20 cellular contexts compared by ENCODE assay signal in the genomic region with DNA sequence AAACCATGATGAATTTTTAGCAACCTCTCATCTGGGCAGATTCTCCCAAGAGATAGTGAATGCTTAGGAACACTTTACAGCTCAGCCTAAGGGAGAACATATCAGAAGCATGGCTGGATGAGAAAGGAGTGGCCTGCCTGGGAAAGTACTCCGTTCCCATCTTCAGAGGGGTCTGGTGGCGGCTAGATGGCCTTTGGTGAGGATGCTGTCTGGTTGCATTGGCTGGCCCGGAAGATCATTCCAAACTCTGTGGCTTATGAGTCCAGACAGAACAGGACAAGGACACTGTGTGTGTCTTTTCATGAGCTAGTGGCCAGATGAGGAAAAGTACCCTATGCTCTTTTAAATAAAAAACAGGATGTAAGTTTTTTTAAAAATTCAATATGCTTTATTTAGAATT. TPM values are rescaled to one million over a fixed set of nuclear protein-coding genes. Genes with fewer than 3 reads are reported as not detected.
DNase-seq lines count a peak whose midpoint lies in the region; ATAC-seq and TF ChIP-seq lines count a peak whose summit lies in the region.
"Had no signal": no experiment of that assay in that cellular context is flagged by ENCODE, and none has a peak within 500 bp of the region (broad histone marks: within the 10 kb centered on the region; RNA-seq: fewer than 3 reads in every experiment).

No MANE protein-coding gene starts in this region.

- CTCF ChIA-PET in activated CD4-positive, alpha-beta T cell treated with anti-CD3 and anti-CD28 coated beads, Interleukin-2, amount 10 ng/mL, durations not matched to agents 7 days and 5 days (lab: Charles Lee): interaction anchor here (1.0 to 1.8 kb wide), 3 partner anchors 10 to 15 kb away, joined by 3 to 5 read pairs (median 4); no protein-coding TSS in a partner anchor

- ATAC-seq in sciatic nerve (peak; percentile 28), GM19463 (IDR thresholded peaks at IDR 0.05; ENCODE audit: unreplicated experiment) (no peak)
- ATAC-seq: natural killer cell had no signal

- H3K4me3 Mint-ChIP-seq in activated CD4-positive, alpha-beta T cell treated with anti-CD3 and anti-CD28 coated beads, Interleukin-2, amount 10 ng/mL, durations not matched to agents 7 days and 5 days: no peak overlapping the region
- H3K4me3 Mint-ChIP-seq: memory B cell, natural killer cell had no signal

- DNase-seq in activated CD4-positive, alpha-beta T cell treated with anti-CD3 and anti-CD28 coated beads, Interleukin-2, amount 10 ng/mL, durations not matched to agents 7 days and 5 days: no peak
- no peak for DNase-seq in activated CD4-positive, alpha-beta T cell treated with anti-CD3 and anti-CD28 coated beads for 1 hour
- DNase-seq in Karpas-422 (no peak), coronary artery (ENCODE audit: low spot score) (no peak), sciatic nerve (ENCODE audit: low spot score) (no peak), KBM-7 (no peak), prostate gland (ENCODE audit: low spot score) (no peak)
- DNase-seq: activated CD4-positive, CD25-positive, alpha-beta regulatory T cell treated with anti-CD3 and anti-CD28 coated beads, Interleukin-2, amount 50 U/mL, for 72 hours; activated CD8-positive, alpha-beta memory T cell treated with anti-CD3 and anti-CD28 coated beads, Interleukin-2, amount 50 U/mL, for 48 hours; amniotic stem cell; cerebellar nuclear complex; DMS153; MG63; natural killer cell; NCI-H1694; NCI-H2227 treated with DMSO at 0.1 percent for 48 hours; posterior cingulate gyrus had no signal

- H3K9ac ChIP-seq in Karpas-422 (ENCODE audit: low read length): no peak overlapping the region

- no peaks in the 10 kb centered on the region for H3K27me3 Mint-ChIP-seq in activated CD4-positive, alpha-beta T cell treated with anti-CD3 and anti-CD28 coated beads, Interleukin-2, amount 10 ng/mL, durations not matched to agents 7 days and 5 days
- H3K27me3 Mint-ChIP-seq: memory B cell had no signal

- no peak overlapping the region for H2AFZ ChIP-seq in Karpas-422 (ENCODE audit: low read length)

- no peaks in the 10 kb centered on the region for H3K36me3 ChIP-seq in Karpas-422 (ENCODE audit: insufficient read depth, low read length)
- no peaks in the 10 kb centered on the region for H3K36me3 ChIP-seq in prostate gland
- H3K36me3 ChIP-seq: MG63, tibial nerve had no signal

- no peak for TF ChIP-seq CTCF in coronary artery (IDR thresholded peaks at IDR 0.05)
- TF ChIP-seq CTCF in prostate gland (IDR thresholded peaks at IDR 0.05): no peak

- peaks cover 46% of the 10 kb centered on the region for H3K36me3 Mint-ChIP-seq in activated CD4-positive, alpha-beta T cell treated with anti-CD3 and anti-CD28 coated beads, Interleukin-2, amount 10 ng/mL, durations not matched to agents 7 days and 5 days (ENCODE audit: low read depth)
- H3K36me3 Mint-ChIP-seq: natural killer cell had no signal

- no peak for TF ChIP-seq POLR2A in prostate gland (IDR thresholded peaks at IDR 0.05)

- peaks cover 84% of the 10 kb centered on the region for H3K79me2 ChIP-seq in Karpas-422 (ENCODE audit: low read length)

- 69% methylated on average over 3 of the region's 3 CpGs for WGBS in prostate gland

- peaks cover 32% of the 10 kb centered on the region for H3K4me1 ChIP-seq in Karpas-422 (ENCODE audit: low read length)
- H3K4me1 ChIP-seq in prostate gland (replicated peaks): no peaks in the 10 kb centered on the region

- 0 out of 2 replicates have a peak overlapping the region, but pooled peaks have one; percentile 28 for H3K27ac ChIP-seq in Karpas-422 (ENCODE audit: low read length)
- peak overlapping the region; percentile 49 to 60 for H3K27ac ChIP-seq in coronary artery
- H3K27ac ChIP-seq in prostate gland: no peak overlapping the region

- no peak overlapping the region for H3K4me3 ChIP-seq in Karpas-422 (ENCODE audit: low read length)
- H3K4me3 ChIP-seq in coronary artery: no peak overlapping the region
- no peak overlapping the region for H3K4me3 ChIP-seq in prostate gland
- H3K4me3 ChIP-seq: MG63, tibial nerve had no signal

- peak overlapping the region; percentile 75 for H3K27ac Mint-ChIP-seq in activated CD4-positive, alpha-beta T cell treated with anti-CD3 and anti-CD28 coated beads, Interleukin-2, amount 10 ng/mL, durations not matched to agents 7 days and 5 days

- peaks cover 3% of the 10 kb centered on the region for H3K9me3 Mint-ChIP-seq in activated CD4-positive, alpha-beta T cell treated with anti-CD3 and anti-CD28 coated beads, Interleukin-2, amount 10 ng/mL, durations not matched to agents 7 days and 5 days
- H3K9me3 Mint-ChIP-seq: memory B cell, natural killer cell had no signal

- H3K27me3 ChIP-seq in Karpas-422 (ENCODE audit: low read length): no peaks in the 10 kb centered on the region
- no peaks in the 10 kb centered on the region for H3K27me3 ChIP-seq in prostate gland (replicated peaks; ENCODE audit: insufficient read depth)
- H3K27me3 ChIP-seq: MG63, tibial nerve had no signal

- H3K4me2 ChIP-seq in Karpas-422 (ENCODE audit: low read depth, low read length, poor library complexity, severe bottlenecking): no peak overlapping the region

- intact Hi-C loops in sciatic nerve (cut with DNase I) (no loop called here), prostate gland (cut with DNase I) (no loop called here)

- H4K20me1 ChIP-seq in Karpas-422 (ENCODE audit: insufficient read depth, low read depth, low read length): no peaks in the 10 kb centered on the region

- in situ Hi-C loops in KBM-7 (cut with MboI; ENCODE audit: low pct_unique_long_range_greater_than_20kb, low sequenced_read_pairs): no loop called here

- POLR2A ChIA-PET in activated CD4-positive, alpha-beta T cell treated with anti-CD3 and anti-CD28 coated beads, Interleukin-2, amount 10 ng/mL, durations not matched to agents 7 days and 5 days (lab: Charles Lee): no interaction called here

- H3K9me2 ChIP-seq in Karpas-422 (replicated peaks; ENCODE audit: insufficient read depth, low read length): no peaks in the 10 kb centered on the region

- H3K4me1 Mint-ChIP-seq in activated CD4-positive, alpha-beta T cell treated with anti-CD3 and anti-CD28 coated beads, Interleukin-2, amount 10 ng/mL, durations not matched to agents 7 days and 5 days: peaks cover 71% of the 10 kb centered on the region

- no peaks in the 10 kb centered on the region for H3K9me3 ChIP-seq in Karpas-422 (ENCODE audit: low read length)
- H3K9me3 ChIP-seq in prostate gland: no peaks in the 10 kb centered on the region
- H3K9me3 ChIP-seq: MG63, tibial nerve had no signal

RNA-seq across cellular contexts. Expression of a gene that starts 51.2 kb away (rescaled TPM):
- 10 to 100 TPM; 85.1 to 90.7 TPM for total RNA-seq in activated CD4-positive, alpha-beta T cell treated with anti-CD3 and anti-CD28 coated beads, Interleukin-2, amount 10 ng/mL, durations not matched to agents 7 days and 5 days
- 27.7 and 39.7 TPM in 2 replicates for total RNA-seq in Karpas-422 (2014; rRNA removed; shearing (Covaris generic); ENCODE audit: low replicate concordance)
- 74.4 TPM for total RNA-seq in sciatic nerve
- 10 to 100 TPM; 26.6 to 87.8 TPM for total RNA-seq in prostate gland

Comparison
In these comparisons a context has a peak if more than half of its experiments do, and no peak if none do; other contexts are left out.
1. H3K27ac ChIP-seq: peak in Karpas-422 (single experiment) and coronary artery (2 of 2); none in prostate gland (0 of 2).